In the genomic region with DNA sequence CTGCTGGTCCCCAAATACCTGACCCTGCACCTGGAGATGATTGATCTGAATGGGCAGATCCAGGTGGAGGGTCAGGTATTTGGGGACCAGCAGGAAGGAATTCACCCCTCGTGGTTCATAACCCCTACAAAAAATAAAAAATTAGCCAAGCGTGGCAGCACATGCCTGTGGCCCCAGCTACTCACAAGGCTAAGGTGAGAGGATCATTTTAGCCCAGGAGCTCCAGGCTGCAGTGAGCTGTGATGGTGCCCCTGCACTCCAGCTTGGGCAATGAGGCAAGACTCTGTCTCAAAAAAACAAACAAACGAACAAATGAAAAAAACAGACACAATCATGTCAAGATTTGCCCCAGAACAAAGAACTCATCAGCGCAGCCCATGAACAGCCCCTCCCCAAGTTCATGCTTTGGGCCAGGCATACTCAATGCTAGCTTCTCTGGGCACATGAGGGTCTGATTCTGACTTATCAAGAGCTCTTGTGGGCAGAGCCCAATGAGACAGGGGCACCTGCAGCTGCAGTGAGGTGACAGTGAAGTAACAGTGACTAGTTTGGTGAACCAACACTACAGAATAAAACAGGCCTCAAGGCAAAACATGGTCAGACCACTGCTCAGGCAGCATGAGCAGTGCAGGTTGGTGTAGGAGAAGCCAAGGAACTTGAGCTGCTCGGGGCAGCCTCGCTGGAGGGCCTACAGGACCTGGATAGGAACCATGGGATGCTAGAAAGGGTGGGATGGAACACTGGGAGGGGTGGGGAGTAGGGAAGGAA, we compare ENCODE assay signal across 13 cellular contexts. TPM values are rescaled to one million over a fixed set of nuclear protein-coding genes. Genes with fewer than 3 reads are reported as not detected.
DNase-seq lines count a peak whose midpoint lies in the region; ATAC-seq lines count a peak whose summit lies in the region.
"Had no signal": no experiment of that assay in that cellular context is flagged by ENCODE, and none has a peak within 500 bp of the region (broad histone marks: within the 10 kb centered on the region; RNA-seq: fewer than 3 reads in every experiment).

No MANE protein-coding gene starts in this region.

- H3K27me3 Mint-ChIP-seq in activated CD4-positive, alpha-beta T cell treated with anti-CD3 and anti-CD28 coated beads, Interleukin-2, amount 10 ng/mL, durations not matched to agents 7 days and 5 days = no peaks in the 10 kb centered on the region
- H3K27me3 Mint-ChIP-seq in activated naive CD8-positive, alpha-beta T cell = no peaks in the 10 kb centered on the region

- H3K27ac Mint-ChIP-seq in activated CD4-positive, alpha-beta T cell treated with anti-CD3 and anti-CD28 coated beads, Interleukin-2, amount 10 ng/mL, durations not matched to agents 7 days and 5 days = peak overlapping the region; percentile 95
- peak overlapping the region; percentile 77 for H3K27ac Mint-ChIP-seq in activated naive CD8-positive, alpha-beta T cell
- H3K27ac Mint-ChIP-seq: HFFc6 had no signal

- H3K9me3 Mint-ChIP-seq in activated CD4-positive, alpha-beta T cell treated with anti-CD3 and anti-CD28 coated beads, Interleukin-2, amount 10 ng/mL, durations not matched to agents 7 days and 5 days = peaks cover 4% of the 10 kb centered on the region
- no peaks in the 10 kb centered on the region for H3K9me3 Mint-ChIP-seq in activated naive CD8-positive, alpha-beta T cell (ENCODE audit: low read depth)
- H3K9me3 Mint-ChIP-seq: HFFc6 had no signal

- peak; percentile 0 for ATAC-seq in HG03060 (IDR thresholded peaks at IDR 0.05; ENCODE audit: low read depth, unreplicated experiment)
- ATAC-seq in HG03159 (IDR thresholded peaks at IDR 0.05; ENCODE audit: unreplicated experiment) = no peak
- no peak for ATAC-seq in GM18517 (IDR thresholded peaks at IDR 0.05; ENCODE audit: unreplicated experiment)

- no peak for DNase-seq in activated CD4-positive, alpha-beta T cell treated with anti-CD3 and anti-CD28 coated beads, Interleukin-2, amount 10 ng/mL, durations not matched to agents 7 days and 5 days
- DNase-seq in activated CD4-positive, alpha-beta T cell treated with anti-CD3 and anti-CD28 coated beads, Interleukin-2, amount 50 U/mL, for 4 hours = no peak
- DNase-seq in ecto neural progenitor cell (ENCODE audit: low spot score) = no peak
- DNase-seq: esophagus squamous epithelium, GDM1, HFFc6, NCI-H2081 had no signal

- no peak overlapping the region for H3K4me3 ChIP-seq in skeletal muscle tissue (ENCODE audit: low read length in 3 of 3)
- H3K4me3 ChIP-seq: esophagus squamous epithelium, suprapubic skin had no signal

- no peaks in the 10 kb centered on the region for H3K36me3 ChIP-seq in skeletal muscle tissue (ENCODE audit: control insufficient read depth in 3 of 3, insufficient read depth in 3 of 3, low read length in 3 of 3)
- H3K36me3 ChIP-seq: esophagus squamous epithelium, suprapubic skin had no signal

- no peak overlapping the region for H3K9ac ChIP-seq in skeletal muscle tissue (ENCODE audit: low read depth in 1 of 3, low read length in 3 of 3)

- peaks cover 14% of the 10 kb centered on the region for H3K36me3 Mint-ChIP-seq in activated CD4-positive, alpha-beta T cell treated with anti-CD3 and anti-CD28 coated beads, Interleukin-2, amount 10 ng/mL, durations not matched to agents 7 days and 5 days (ENCODE audit: low read depth)
- H3K36me3 Mint-ChIP-seq in activated naive CD8-positive, alpha-beta T cell = no peaks in the 10 kb centered on the region

- CTCF ChIA-PET in activated CD4-positive, alpha-beta T cell treated with anti-CD3 and anti-CD28 coated beads, Interleukin-2, amount 10 ng/mL, durations not matched to agents 7 days and 5 days (lab: Charles Lee) = interaction anchor here (0.5 to 10.6 kb wide), 4 partner anchors 8 to 422 kb away, joined by 4 to 86 read pairs (median 4); partner anchors contain the start of gene FCHSD2

- H3K4me1 ChIP-seq in skeletal muscle tissue (ENCODE audit: control insufficient read depth in 3 of 3, insufficient read depth in 3 of 3, low read length in 3 of 3) = peaks cover 55 to 79% (median 63%) of the 10 kb centered on the region in 3 donors

- H3K4me3 Mint-ChIP-seq in activated CD4-positive, alpha-beta T cell treated with anti-CD3 and anti-CD28 coated beads, Interleukin-2, amount 10 ng/mL, durations not matched to agents 7 days and 5 days = no peak overlapping the region
- no peak overlapping the region for H3K4me3 Mint-ChIP-seq in activated naive CD8-positive, alpha-beta T cell
- H3K4me3 Mint-ChIP-seq: HFFc6 had no signal

- POLR2A ChIA-PET in activated CD4-positive, alpha-beta T cell treated with anti-CD3 and anti-CD28 coated beads, Interleukin-2, amount 10 ng/mL, durations not matched to agents 7 days and 5 days (lab: Charles Lee) = interaction anchor here (0.7 to 1.7 kb wide), 2 partner anchors 9 to 10 kb away, joined by 3 to 8 read pairs; partner anchors contain the start of gene FCHSD2

- peak overlapping the region; percentile 64 for H3K27ac ChIP-seq in skeletal muscle tissue (ENCODE audit: low read depth, low read length)
- H3K27ac ChIP-seq: suprapubic skin had no signal

- no peaks in the 10 kb centered on the region for H3K9me3 ChIP-seq in skeletal muscle tissue (ENCODE audit: control insufficient read depth in 3 of 3, low read length in 3 of 3)
- H3K9me3 ChIP-seq: esophagus squamous epithelium, suprapubic skin had no signal

- peaks cover 88% of the 10 kb centered on the region for H3K4me1 Mint-ChIP-seq in activated CD4-positive, alpha-beta T cell treated with anti-CD3 and anti-CD28 coated beads, Interleukin-2, amount 10 ng/mL, durations not matched to agents 7 days and 5 days
- H3K4me1 Mint-ChIP-seq in activated naive CD8-positive, alpha-beta T cell (ENCODE audit: low read depth) = peaks cover 66% of the 10 kb centered on the region

- H3K27me3 ChIP-seq in skeletal muscle tissue (ENCODE audit: control insufficient read depth in 3 of 3, insufficient read depth in 3 of 3, low read length in 3 of 3) = no peaks in the 10 kb centered on the region
- H3K27me3 ChIP-seq: esophagus squamous epithelium, suprapubic skin had no signal

RNA-seq across cellular contexts. Expression of gene FCHSD2, which starts 10.2 kb away (rescaled TPM):
- 10 to 100 TPM; 52.8 to 57.2 TPM for total RNA-seq in activated CD4-positive, alpha-beta T cell treated with anti-CD3 and anti-CD28 coated beads, Interleukin-2, amount 10 ng/mL, durations not matched to agents 7 days and 5 days
- total RNA-seq in skeletal muscle tissue = 19.8 TPM
